8 cellular contexts compared by ENCODE assay signal in genomic region chr17:48259710-48260291, GRCh38.
A peak's percentile ranks its signal among the peaks of the same experiment; 100 is the strongest.
DNase-seq lines count a peak whose midpoint lies in the region; ATAC-seq and TF ChIP-seq lines count a peak whose summit lies in the region.

No MANE protein-coding gene starts in this region.

- TF ChIP-seq CTCF in KMS-11 (conservative IDR thresholded peaks at IDR 0.05; ENCODE audit: low read depth, low read length): peak; percentile 64
- peak; percentile 51 for TF ChIP-seq CTCF in SU-DHL-6 (IDR thresholded peaks at IDR 0.05; ENCODE audit: insufficient read depth, low read length, poor library complexity, severe bottlenecking)
- TF ChIP-seq CTCF in ascending aorta (IDR thresholded peaks at IDR 0.05): peak in 1 of 3 experiments; percentile 34

- no peaks in the 10 kb centered on the region for H3K9me2 ChIP-seq in SU-DHL-6 (replicated peaks; ENCODE audit: insufficient read depth, low read length)

- no peaks in the 10 kb centered on the region for H3F3A ChIP-seq in SU-DHL-6 (ENCODE audit: insufficient read depth)

- H2AFZ ChIP-seq in KMS-11 (ENCODE audit: low read depth): no peak overlapping the region
- no peak overlapping the region for H2AFZ ChIP-seq in SU-DHL-6 (ENCODE audit: low read depth, low read length, severe bottlenecking)

- H3K36me3 ChIP-seq in KMS-11 (ENCODE audit: insufficient read depth) (no peaks in the 10 kb centered on the region), SU-DHL-6 (ENCODE audit: low read length) (no peaks in the 10 kb centered on the region), ascending aorta (no peaks in the 10 kb centered on the region)

- H3K4me3 ChIP-seq in KMS-11 (IDR thresholded peaks at IDR 0.05; ENCODE audit: insufficient read depth, low read depth, low read length): no peak overlapping the region
- no peak overlapping the region for H3K4me3 ChIP-seq in SU-DHL-6 (ENCODE audit: insufficient read depth, low read length, poor library complexity, severe bottlenecking)
- H3K4me3 ChIP-seq in ascending aorta: no peak overlapping the region

- H3K79me2 ChIP-seq in KMS-11 (ENCODE audit: insufficient read depth, low read depth): no peaks in the 10 kb centered on the region
- no peaks in the 10 kb centered on the region for H3K79me2 ChIP-seq in SU-DHL-6 (ENCODE audit: insufficient read depth, low read length)

- no peak for ATAC-seq in HG03025 (IDR thresholded peaks at IDR 0.05; ENCODE audit: low FRiP score, unreplicated experiment)
- no peak for ATAC-seq in GM19397 (IDR thresholded peaks at IDR 0.05; ENCODE audit: unreplicated experiment)

- H3K4me2 ChIP-seq in KMS-11: no peak overlapping the region
- no peak overlapping the region for H3K4me2 ChIP-seq in SU-DHL-6 (ENCODE audit: low read depth, low read length, poor library complexity, severe bottlenecking)

- H3K9me3 ChIP-seq in SU-DHL-6 (ENCODE audit: insufficient read depth, low read length) (no peaks in the 10 kb centered on the region), ascending aorta (no peaks in the 10 kb centered on the region)

- no peaks in the 10 kb centered on the region; the same call in 1 of the 2 replicates for H4K20me1 ChIP-seq in KMS-11 (ENCODE audit: insufficient read depth)
- no peaks in the 10 kb centered on the region for H4K20me1 ChIP-seq in SU-DHL-6 (ENCODE audit: low read depth, low read length)

- intact Hi-C loops in ascending aorta (cut with DNase I): no loop called here

- no peak overlapping the region for H3K9ac ChIP-seq in KMS-11
- no peak overlapping the region for H3K9ac ChIP-seq in SU-DHL-6 (ENCODE audit: low read length)

- H3K27ac ChIP-seq in KMS-11 (no peak overlapping the region), SU-DHL-6 (ENCODE audit: low read depth, low read length) (no peak overlapping the region), ascending aorta (no peak overlapping the region)

- H3K4me1 ChIP-seq in KMS-11 (ENCODE audit: low read depth, poor library complexity, severe bottlenecking): peaks cover 3% of the 10 kb centered on the region
- H3K4me1 ChIP-seq in ascending aorta: no peaks in the 10 kb centered on the region

- DNase-seq in DMS153 (lab: John Stamatoyannopoulos, UW) (peak; percentile 62), islet precursor cell (peak; percentile 66), OCI-M2 (lab: John Stamatoyannopoulos, UW; ENCODE audit: unreplicated experiment) (no peak), ascending aorta (ENCODE audit: low spot score in 2 of 2) (no peak)

- H3K27me3 ChIP-seq in KMS-11 (ENCODE audit: insufficient read depth, low read depth): no peaks in the 10 kb centered on the region
- H3K27me3 ChIP-seq in SU-DHL-6 (ENCODE audit: low read length): no peaks in the 10 kb centered on the region; the same call in 1 of the 2 replicates
- H3K27me3 ChIP-seq in ascending aorta: no peaks in the 10 kb centered on the region

Comparison
In these comparisons a context has a peak if more than half of its experiments do, and no peak if none do; other contexts are left out.
1. DNase-seq: peak in DMS153 (single experiment) and islet precursor cell (single experiment); none in OCI-M2 (single experiment) and ascending aorta (0 of 2).